In the genomic region with DNA sequence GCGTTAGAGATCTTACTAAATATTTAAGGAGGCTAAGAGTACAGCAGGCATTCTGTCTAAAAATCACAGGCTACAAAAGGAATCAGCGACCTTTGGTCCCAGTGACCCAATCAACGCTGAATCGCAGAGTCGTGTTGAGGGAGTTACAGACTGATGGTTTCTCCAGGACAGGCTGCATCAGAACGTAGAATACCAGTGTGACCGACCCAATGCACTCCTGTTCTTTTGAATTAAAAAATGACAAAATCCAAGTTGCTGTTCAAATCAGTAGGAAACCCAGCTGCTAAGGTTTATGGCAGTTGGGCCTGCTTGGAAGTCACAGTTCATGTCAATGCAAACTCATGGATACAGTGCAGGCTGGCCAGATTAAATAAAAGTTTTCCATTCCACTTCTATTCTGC, we compare ENCODE assay signal across 27 cellular contexts.
"Had no signal": no experiment of that assay in that cellular context is flagged by ENCODE, and none has a peak within 500 bp of the region (broad histone marks: within the 10 kb centered on the region; RNA-seq: fewer than 3 reads in every experiment).

No MANE protein-coding gene starts in this region.

- H3K4me1 Mint-ChIP-seq: activated naive CD8-positive, alpha-beta T cell treated with anti-CD3 and anti-CD28 coated beads, Interleukin-2, amount 50 U/mL, for 24 hours had no signal

- ATAC-seq: activated CD4-positive, CD25-positive, alpha-beta regulatory T cell treated with anti-CD3 and anti-CD28 coated beads, Interleukin-2, amount 50 U/mL, for 24 hours; activated CD8-positive, alpha-beta T cell treated with anti-CD3 and anti-CD28 coated beads for 36 hours; activated naive CD4-positive, alpha-beta T cell treated with anti-CD3 and anti-CD28 coated beads, Interleukin-2, amount 50 U/mL, for 72 hours; activated naive CD8-positive, alpha-beta T cell treated with anti-CD3 and anti-CD28 coated beads, Interleukin-2, amount 50 U/mL, for 24 hours; body of pancreas; Panc1 had no signal

- H3K36me3 ChIP-seq: ascending aorta had no signal

- DNase-seq: activated CD4-positive, alpha-beta T cell treated with anti-CD3 and anti-CD28 coated beads for 4 hours; activated CD8-positive, alpha-beta memory T cell treated with anti-CD3 and anti-CD28 coated beads, Interleukin-2, amount 50 U/mL, for 4 hours; activated CD8-positive, alpha-beta T cell treated with anti-CD3 and anti-CD28 coated beads for 36 hours; activated effector memory CD4-positive, alpha-beta T cell treated with Interleukin-2 at 50 U/mL for 16 hours; activated naive CD4-positive, alpha-beta T cell; activated naive CD8-positive, alpha-beta T cell treated with anti-CD3 and anti-CD28 coated beads, Interleukin-2, amount 50 U/mL, for 24 hours; amniotic stem cell; body of pancreas; KG1; NCI-H1048; NCI-H146; NCI-H187 treated with DMSO at 0.1 percent for 48 hours; NCI-H2107; NCI-H2171 treated with DMSO at 0.1 percent for 48 hours; NCI-H345; NCI-H510A; NCI-H526 treated with DMSO at 0.1 percent for 48 hours; NK-92 treated with Interleukin-12 subunit alpha and Interleukin-12 subunit beta, amount 100 ng/mL, for 24 hours; OCI-M1; SHP77 had no signal

- H3K4me1 ChIP-seq: ascending aorta had no signal

- H3K27me3 ChIP-seq: ascending aorta, body of pancreas had no signal

- H3K9me3 ChIP-seq: ascending aorta, body of pancreas had no signal

- H3K4me3 Mint-ChIP-seq: activated CD8-positive, alpha-beta T cell treated with anti-CD3 and anti-CD28 coated beads for 36 hours; activated naive CD8-positive, alpha-beta T cell treated with anti-CD3 and anti-CD28 coated beads, Interleukin-2, amount 50 U/mL, for 24 hours; activated T-helper 1 cell treated with anti-CD3 and anti-CD28 coated beads, Interleukin-12 subunit alpha, Interleukin-12 subunit beta, Interleukin-2, Interleukin-4 antibody, amounts not matched to agents 30 ng/mL and 10 ng/mL and 1 ng/mL, durations not matched to agents 14 hours and 24 hours and 36 hours; T-helper 1 cell treated with Interleukin-12 subunit alpha and Interleukin-12 subunit beta and Interleukin-4 antibody, amounts not matched to agents 30 μg/mL and 1 μg/mL, for 36 hours had no signal

- H3K27ac Mint-ChIP-seq: activated CD8-positive, alpha-beta T cell treated with anti-CD3 and anti-CD28 coated beads for 36 hours; activated naive CD8-positive, alpha-beta T cell treated with anti-CD3 and anti-CD28 coated beads, Interleukin-2, amount 50 U/mL, for 24 hours; activated T-helper 1 cell treated with anti-CD3 and anti-CD28 coated beads, Interleukin-12 subunit alpha, Interleukin-12 subunit beta, Interleukin-2, Interleukin-4 antibody, amounts not matched to agents 30 ng/mL and 10 ng/mL and 1 ng/mL, durations not matched to agents 14 hours and 24 hours and 36 hours; T-helper 1 cell treated with Interleukin-12 subunit alpha and Interleukin-12 subunit beta and Interleukin-4 antibody, amounts not matched to agents 30 μg/mL and 1 μg/mL, for 36 hours had no signal

- H3K4me3 ChIP-seq: ascending aorta, body of pancreas had no signal

- H3K27ac ChIP-seq: ascending aorta, body of pancreas, RWPE1 had no signal
